Comparison of ENCODE assay signal across 1 cellular context in the genomic region with DNA sequence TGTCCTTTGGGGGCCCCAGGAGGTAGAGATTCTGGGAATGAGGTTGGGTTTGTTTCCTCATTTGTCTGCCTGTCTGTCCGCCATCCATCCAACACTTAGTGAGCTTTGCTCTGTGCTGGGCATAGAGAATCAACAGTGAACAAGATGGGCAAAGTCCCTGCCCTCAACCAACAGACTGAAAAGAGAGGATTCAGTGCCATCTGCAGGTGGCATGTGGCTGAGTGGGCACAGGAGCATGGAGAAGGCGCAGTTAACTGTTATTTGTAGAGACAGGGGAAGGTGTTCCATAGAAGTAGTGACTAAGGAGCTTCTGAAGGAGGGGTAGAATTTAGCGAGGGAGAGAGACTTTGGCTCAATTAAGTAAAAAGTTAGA.
TF ChIP-seq lines count a peak whose summit lies in the region.

No MANE protein-coding gene starts in this region.

TF ChIP-seq in GM12878, 131 proteins besides CTCF, POLR2A, EP300 and RAD21:
- TF ChIP-seq, protein P1, sequence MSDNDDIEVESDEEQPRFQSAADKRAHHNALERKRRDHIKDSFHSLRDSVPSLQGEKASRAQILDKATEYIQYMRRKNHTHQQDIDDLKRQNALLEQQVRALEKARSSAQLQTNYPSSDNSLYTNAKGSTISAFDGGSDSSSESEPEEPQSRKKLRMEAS (IDR thresholded peaks at IDR 0.05; ENCODE audit: low read depth, low read length), result no peak
- TF ChIP-seq, protein P2, sequence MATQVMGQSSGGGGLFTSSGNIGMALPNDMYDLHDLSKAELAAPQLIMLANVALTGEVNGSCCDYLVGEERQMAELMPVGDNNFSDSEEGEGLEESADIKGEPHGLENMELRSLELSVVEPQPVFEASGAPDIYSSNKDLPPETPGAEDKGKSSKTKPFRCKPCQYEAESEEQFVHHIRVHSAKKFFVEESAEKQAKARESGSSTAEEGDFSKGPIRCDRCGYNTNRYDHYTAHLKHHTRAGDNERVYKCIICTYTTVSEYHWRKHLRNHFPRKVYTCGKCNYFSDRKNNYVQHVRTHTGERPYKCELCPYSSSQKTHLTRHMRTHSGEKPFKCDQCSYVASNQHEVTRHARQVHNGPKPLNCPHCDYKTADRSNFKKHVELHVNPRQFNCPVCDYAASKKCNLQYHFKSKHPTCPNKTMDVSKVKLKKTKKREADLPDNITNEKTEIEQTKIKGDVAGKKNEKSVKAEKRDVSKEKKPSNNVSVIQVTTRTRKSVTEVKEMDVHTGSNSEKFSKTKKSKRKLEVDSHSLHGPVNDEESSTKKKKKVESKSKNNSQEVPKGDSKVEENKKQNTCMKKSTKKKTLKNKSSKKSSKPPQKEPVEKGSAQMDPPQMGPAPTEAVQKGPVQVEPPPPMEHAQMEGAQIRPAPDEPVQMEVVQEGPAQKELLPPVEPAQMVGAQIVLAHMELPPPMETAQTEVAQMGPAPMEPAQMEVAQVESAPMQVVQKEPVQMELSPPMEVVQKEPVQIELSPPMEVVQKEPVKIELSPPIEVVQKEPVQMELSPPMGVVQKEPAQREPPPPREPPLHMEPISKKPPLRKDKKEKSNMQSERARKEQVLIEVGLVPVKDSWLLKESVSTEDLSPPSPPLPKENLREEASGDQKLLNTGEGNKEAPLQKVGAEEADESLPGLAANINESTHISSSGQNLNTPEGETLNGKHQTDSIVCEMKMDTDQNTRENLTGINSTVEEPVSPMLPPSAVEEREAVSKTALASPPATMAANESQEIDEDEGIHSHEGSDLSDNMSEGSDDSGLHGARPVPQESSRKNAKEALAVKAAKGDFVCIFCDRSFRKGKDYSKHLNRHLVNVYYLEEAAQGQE (IDR thresholded peaks at IDR 0.05; ENCODE audit: low read depth, low read length), result no peak
- TF ChIP-seq TAF1 (IDR thresholded peaks at IDR 0.05; ENCODE audit: borderline replicate concordance, low read depth, low read length) (no peak), MYC (IDR thresholded peaks at IDR 0.05; ENCODE audit: insufficient read depth, insufficient read length, insufficient replicate concordance, low read length, severe bottlenecking) (no peak), BMI1 (IDR thresholded peaks at IDR 0.05; ENCODE audit: borderline replicate concordance) (no peak), ZBED1 (IDR thresholded peaks at IDR 0.05; ENCODE audit: borderline replicate concordance) (no peak), JUNB (IDR thresholded peaks at IDR 0.05) (no peak), TARDBP (IDR thresholded peaks at IDR 0.05; ENCODE audit: borderline replicate concordance) (no peak), TBL1XR1 (IDR thresholded peaks at IDR 0.05; ENCODE audit: low read depth, low read length) (no peak), BACH1 (IDR thresholded peaks at IDR 0.05; ENCODE audit: borderline replicate concordance) (no peak), SUPT20H (IDR thresholded peaks at IDR 0.05; ENCODE audit: borderline replicate concordance, control insufficient read depth, low read depth, low read length) (no peak), IKZF2 (IDR thresholded peaks at IDR 0.05) (no peak), EZH2 (IDR thresholded peaks at IDR 0.05; ENCODE audit: borderline replicate concordance, control insufficient read depth, low read depth, low read length) (no peak), PAX5 (IDR thresholded peaks at IDR 0.05; ENCODE audit: borderline replicate concordance, low read depth, low read length) (no peak)
- TF ChIP-seq, protein P3, sequence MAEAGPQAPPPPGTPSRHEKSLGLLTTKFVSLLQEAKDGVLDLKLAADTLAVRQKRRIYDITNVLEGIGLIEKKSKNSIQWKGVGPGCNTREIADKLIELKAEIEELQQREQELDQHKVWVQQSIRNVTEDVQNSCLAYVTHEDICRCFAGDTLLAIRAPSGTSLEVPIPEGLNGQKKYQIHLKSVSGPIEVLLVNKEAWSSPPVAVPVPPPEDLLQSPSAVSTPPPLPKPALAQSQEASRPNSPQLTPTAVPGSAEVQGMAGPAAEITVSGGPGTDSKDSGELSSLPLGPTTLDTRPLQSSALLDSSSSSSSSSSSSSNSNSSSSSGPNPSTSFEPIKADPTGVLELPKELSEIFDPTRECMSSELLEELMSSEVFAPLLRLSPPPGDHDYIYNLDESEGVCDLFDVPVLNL (IDR thresholded peaks at IDR 0.05; ENCODE audit: low read depth, low read length), result no peak
- TF ChIP-seq, protein P4, sequence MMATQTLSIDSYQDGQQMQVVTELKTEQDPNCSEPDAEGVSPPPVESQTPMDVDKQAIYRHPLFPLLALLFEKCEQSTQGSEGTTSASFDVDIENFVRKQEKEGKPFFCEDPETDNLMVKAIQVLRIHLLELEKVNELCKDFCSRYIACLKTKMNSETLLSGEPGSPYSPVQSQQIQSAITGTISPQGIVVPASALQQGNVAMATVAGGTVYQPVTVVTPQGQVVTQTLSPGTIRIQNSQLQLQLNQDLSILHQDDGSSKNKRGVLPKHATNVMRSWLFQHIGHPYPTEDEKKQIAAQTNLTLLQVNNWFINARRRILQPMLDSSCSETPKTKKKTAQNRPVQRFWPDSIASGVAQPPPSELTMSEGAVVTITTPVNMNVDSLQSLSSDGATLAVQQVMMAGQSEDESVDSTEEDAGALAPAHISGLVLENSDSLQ (IDR thresholded peaks at IDR 0.05), result no peak
- TF ChIP-seq, protein P5, sequence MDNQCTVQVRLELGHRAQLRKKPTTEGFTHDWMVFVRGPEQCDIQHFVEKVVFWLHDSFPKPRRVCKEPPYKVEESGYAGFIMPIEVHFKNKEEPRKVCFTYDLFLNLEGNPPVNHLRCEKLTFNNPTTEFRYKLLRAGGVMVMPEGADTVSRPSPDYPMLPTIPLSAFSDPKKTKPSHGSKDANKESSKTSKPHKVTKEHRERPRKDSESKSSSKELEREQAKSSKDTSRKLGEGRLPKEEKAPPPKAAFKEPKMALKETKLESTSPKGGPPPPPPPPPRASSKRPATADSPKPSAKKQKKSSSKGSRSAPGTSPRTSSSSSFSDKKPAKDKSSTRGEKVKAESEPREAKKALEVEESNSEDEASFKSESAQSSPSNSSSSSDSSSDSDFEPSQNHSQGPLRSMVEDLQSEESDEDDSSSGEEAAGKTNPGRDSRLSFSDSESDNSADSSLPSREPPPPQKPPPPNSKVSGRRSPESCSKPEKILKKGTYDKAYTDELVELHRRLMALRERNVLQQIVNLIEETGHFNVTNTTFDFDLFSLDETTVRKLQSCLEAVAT (IDR thresholded peaks at IDR 0.05), result no peak
- TF ChIP-seq, protein P6, sequence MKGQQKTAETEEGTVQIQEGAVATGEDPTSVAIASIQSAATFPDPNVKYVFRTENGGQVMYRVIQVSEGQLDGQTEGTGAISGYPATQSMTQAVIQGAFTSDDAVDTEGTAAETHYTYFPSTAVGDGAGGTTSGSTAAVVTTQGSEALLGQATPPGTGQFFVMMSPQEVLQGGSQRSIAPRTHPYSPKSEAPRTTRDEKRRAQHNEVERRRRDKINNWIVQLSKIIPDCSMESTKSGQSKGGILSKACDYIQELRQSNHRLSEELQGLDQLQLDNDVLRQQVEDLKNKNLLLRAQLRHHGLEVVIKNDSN (IDR thresholded peaks at IDR 0.05; ENCODE audit: borderline replicate concordance, extremely low read length, insufficient read depth, low read depth, low read length), result no peak
TF ChIP-seq in GM12878: peak in this region for 0.
